In the genomic region with DNA sequence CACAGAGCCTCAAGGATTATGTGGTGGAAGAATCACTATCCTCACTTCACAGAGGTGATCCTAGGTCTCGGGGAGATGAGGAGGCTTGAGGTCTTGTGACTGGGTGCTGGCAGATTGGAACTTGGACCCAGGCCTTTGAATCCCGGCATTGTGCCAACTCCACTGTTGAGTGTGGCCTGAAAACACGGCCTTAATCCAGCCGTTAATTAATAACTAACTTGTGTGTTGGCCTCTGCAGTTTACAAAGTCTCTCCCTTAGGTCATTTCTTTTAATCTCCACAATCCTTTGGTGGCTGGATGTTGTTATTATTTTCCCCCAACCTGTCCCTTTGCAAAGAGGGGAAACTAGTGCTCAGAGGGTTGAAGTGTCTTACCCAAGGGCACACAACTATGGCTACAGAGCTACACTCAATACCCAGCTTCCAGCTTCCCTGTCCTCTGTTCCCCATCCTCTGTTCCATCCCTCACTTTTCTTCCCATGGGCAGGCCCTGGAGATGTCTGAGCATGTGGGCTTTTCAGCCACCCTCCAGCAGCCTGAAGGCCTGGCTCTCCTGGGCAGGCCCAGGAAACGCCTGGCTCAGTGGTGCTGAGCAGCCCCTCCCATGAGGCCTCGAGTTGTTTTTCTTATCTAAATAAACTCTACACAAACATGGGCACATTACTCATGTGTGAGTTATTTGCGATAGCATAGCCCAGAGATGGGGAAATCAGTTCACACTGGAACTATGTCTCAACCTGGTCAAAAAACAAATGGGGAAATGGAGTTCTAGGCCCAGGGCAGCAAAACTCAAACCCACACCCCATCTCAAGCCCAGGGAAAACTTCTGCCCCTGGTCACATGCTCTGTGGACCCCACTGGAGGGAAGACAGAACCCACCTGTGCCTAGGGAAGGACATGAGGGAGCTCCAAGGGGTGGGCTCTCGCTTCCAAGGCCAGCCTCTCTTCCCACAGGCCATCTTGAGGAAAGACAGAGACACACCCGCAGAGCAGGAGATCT, we compare ENCODE assay signal across 1 cellular context.
A peak's percentile ranks its signal among the peaks of the same experiment; 100 is the strongest.
TF ChIP-seq lines count a peak whose summit lies in the region.

No MANE protein-coding gene starts in this region.

TF ChIP-seq in liver, 16 proteins besides CTCF, POLR2A, EP300 and RAD21 (continued from another document):
- peak; percentile 89 to 93 for TF ChIP-seq HNF4A (conservative IDR thresholded peaks at IDR 0.05)
- TF ChIP-seq, protein P1, sequence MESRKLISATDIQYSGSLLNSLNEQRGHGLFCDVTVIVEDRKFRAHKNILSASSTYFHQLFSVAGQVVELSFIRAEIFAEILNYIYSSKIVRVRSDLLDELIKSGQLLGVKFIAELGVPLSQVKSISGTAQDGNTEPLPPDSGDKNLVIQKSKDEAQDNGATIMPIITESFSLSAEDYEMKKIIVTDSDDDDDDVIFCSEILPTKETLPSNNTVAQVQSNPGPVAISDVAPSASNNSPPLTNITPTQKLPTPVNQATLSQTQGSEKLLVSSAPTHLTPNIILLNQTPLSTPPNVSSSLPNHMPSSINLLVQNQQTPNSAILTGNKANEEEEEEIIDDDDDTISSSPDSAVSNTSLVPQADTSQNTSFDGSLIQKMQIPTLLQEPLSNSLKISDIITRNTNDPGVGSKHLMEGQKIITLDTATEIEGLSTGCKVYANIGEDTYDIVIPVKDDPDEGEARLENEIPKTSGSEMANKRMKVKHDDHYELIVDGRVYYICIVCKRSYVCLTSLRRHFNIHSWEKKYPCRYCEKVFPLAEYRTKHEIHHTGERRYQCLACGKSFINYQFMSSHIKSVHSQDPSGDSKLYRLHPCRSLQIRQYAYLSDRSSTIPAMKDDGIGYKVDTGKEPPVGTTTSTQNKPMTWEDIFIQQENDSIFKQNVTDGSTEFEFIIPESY (IDR thresholded peaks at IDR 0.05): peak; percentile 41
- TF ChIP-seq, protein P2, sequence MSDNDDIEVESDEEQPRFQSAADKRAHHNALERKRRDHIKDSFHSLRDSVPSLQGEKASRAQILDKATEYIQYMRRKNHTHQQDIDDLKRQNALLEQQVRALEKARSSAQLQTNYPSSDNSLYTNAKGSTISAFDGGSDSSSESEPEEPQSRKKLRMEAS (IDR thresholded peaks at IDR 0.05): peak; percentile 91
- TF ChIP-seq, protein P3, sequence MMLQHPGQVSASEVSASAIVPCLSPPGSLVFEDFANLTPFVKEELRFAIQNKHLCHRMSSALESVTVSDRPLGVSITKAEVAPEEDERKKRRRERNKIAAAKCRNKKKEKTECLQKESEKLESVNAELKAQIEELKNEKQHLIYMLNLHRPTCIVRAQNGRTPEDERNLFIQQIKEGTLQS (IDR thresholded peaks at IDR 0.05): peak; percentile 74
